In genomic region chr9:94166237-94167054, GRCh38 we compare ENCODE assay signal across 1 cellular context.
A peak's percentile ranks its signal among the peaks of the same experiment; 100 is the strongest.
TF ChIP-seq lines count a peak whose summit lies in the region.

No MANE protein-coding gene starts in this region.

TF ChIP-seq in K562, 482 proteins besides CTCF, POLR2A, EP300 and RAD21 (continued from another document and continues in another):
- TF ChIP-seq GMEB1 (CRISPR knock-in tag; IDR thresholded peaks at IDR 0.05), result no peak
- TF ChIP-seq CREB3 (tag; conservative IDR thresholded peaks at IDR 0.05; ENCODE audit: low read depth), result no peak
- peak; percentile 98 for TF ChIP-seq ESRRA (IDR thresholded peaks at IDR 0.05; ENCODE audit: borderline replicate concordance, low read depth)
- no peak; the same call in 1 of the 2 replicates for TF ChIP-seq ZNF263 (CRISPR knock-in tag; IDR thresholded peaks at IDR 0.05; ENCODE audit: borderline replicate concordance)
- TF ChIP-seq ZNF431 (CRISPR knock-in tag; IDR thresholded peaks at IDR 0.05), result no peak
- TF ChIP-seq LEF1 (IDR thresholded peaks at IDR 0.05), result peak; percentile 64
- no peak for TF ChIP-seq SRSF1 (IDR thresholded peaks at IDR 0.05; ENCODE audit: low read depth, low read length)
- TF ChIP-seq ETV1 (tag; conservative IDR thresholded peaks at IDR 0.05; ENCODE audit: low read depth), result peak; percentile 79
- peak; percentile 99 for TF ChIP-seq GABPA (tag; conservative IDR thresholded peaks at IDR 0.05; ENCODE audit: low read depth)
- TF ChIP-seq ATF7 (IDR thresholded peaks at IDR 0.05), result peak; percentile 96
- TF ChIP-seq FOXA3 (CRISPR knock-in tag; conservative IDR thresholded peaks at IDR 0.05 in 1 of 2, IDR thresholded peaks at IDR 0.05 in 1 of 2), result no peak
- no peak for TF ChIP-seq MCM7 (IDR thresholded peaks at IDR 0.05)
- no peak for TF ChIP-seq HMG20A (CRISPR knock-in tag; conservative IDR thresholded peaks at IDR 0.05)
- peak; percentile 88 for TF ChIP-seq THAP12 (CRISPR knock-in tag; IDR thresholded peaks at IDR 0.05)
- TF ChIP-seq CCAR2 (IDR thresholded peaks at IDR 0.05; ENCODE audit: low read depth, low read length), result no peak
- TF ChIP-seq ZNF24 (IDR thresholded peaks at IDR 0.05), result no peak
- peak; percentile 6; the same call in 1 of the 2 replicates for TF ChIP-seq ATF6 (CRISPR knock-in tag; IDR thresholded peaks at IDR 0.05)
- TF ChIP-seq GATAD2A (IDR thresholded peaks at IDR 0.05), result no peak
- no peak for TF ChIP-seq JUNB (CRISPR knock-in tag; conservative IDR thresholded peaks at IDR 0.05)
- TF ChIP-seq ZNF316 (IDR thresholded peaks at IDR 0.05), result no peak
- no peak for TF ChIP-seq ZNF143 (CRISPR knock-in tag; IDR thresholded peaks at IDR 0.05)
- peak; percentile 25; the same call in 1 of the 2 replicates for TF ChIP-seq RFX5 (IDR thresholded peaks at IDR 0.05; ENCODE audit: low read depth, low read length)
- TF ChIP-seq TCF7L2 (IDR thresholded peaks at IDR 0.05; ENCODE audit: low read depth, low read length), result no peak
- no peak for TF ChIP-seq LARP7 (IDR thresholded peaks at IDR 0.05)
- TF ChIP-seq THRA (IDR thresholded peaks at IDR 0.05), result no peak
- no peak for TF ChIP-seq NR2F6 (CRISPR knock-in tag; IDR thresholded peaks at IDR 0.05)
- no peak for TF ChIP-seq HNRNPUL1 (IDR thresholded peaks at IDR 0.05; ENCODE audit: low read length)
- TF ChIP-seq RBM39 (optimal IDR thresholded peaks at IDR 0.05; ENCODE audit: low read depth, low read length), result no peak
- peak; percentile 95 for TF ChIP-seq CHD1 (IDR thresholded peaks at IDR 0.05; ENCODE audit: low read length)
- TF ChIP-seq MYC (IDR thresholded peaks at IDR 0.05; ENCODE audit: low read depth, low read length), result peak; percentile 96
- no peak for TF ChIP-seq MYC (CRISPR knock-in tag; IDR thresholded peaks at IDR 0.05; ENCODE audit: borderline replicate concordance, low read depth)
- no peak for TF ChIP-seq ZNF407 (IDR thresholded peaks at IDR 0.05; ENCODE audit: low read depth)
- no peak for TF ChIP-seq ZBTB26 (CRISPR knock-in tag; IDR thresholded peaks at IDR 0.05)
- no peak for TF ChIP-seq TFE3 (CRISPR knock-in tag; IDR thresholded peaks at IDR 0.05)
- no peak for TF ChIP-seq PYGO2 (tag; IDR thresholded peaks at IDR 0.05)
- TF ChIP-seq ZBED1 (IDR thresholded peaks at IDR 0.05), result no peak
- peak; percentile 94 for TF ChIP-seq RBFOX2 (IDR thresholded peaks at IDR 0.05; ENCODE audit: low read depth, low read length)
- no peak for TF ChIP-seq CSDE1 (IDR thresholded peaks at IDR 0.05)
- TF ChIP-seq NR4A1 (CRISPR knock-in tag; IDR thresholded peaks at IDR 0.05), result no peak
- TF ChIP-seq NR4A1 (tag; IDR thresholded peaks at IDR 0.05), result peak; percentile 77
- TF ChIP-seq ZBTB1 (CRISPR knock-in tag; IDR thresholded peaks at IDR 0.05; ENCODE audit: borderline replicate concordance, low read depth), result no peak
- TF ChIP-seq RBM22 (IDR thresholded peaks at IDR 0.05; ENCODE audit: low read depth, low read length, poor library complexity, severe bottlenecking), result peak; percentile 44
- TF ChIP-seq SFPQ (IDR thresholded peaks at IDR 0.05; ENCODE audit: low read depth, low read length), result no peak
- peak in 1 of 2 experiments; percentile 63; a peak in 1 of 3 replicates for TF ChIP-seq CBX3 (IDR thresholded peaks at IDR 0.05; ENCODE audit: borderline replicate concordance in 1 of 2, low read length in 2 of 2)
- TF ChIP-seq ZNF830 (CRISPR knock-in tag; IDR thresholded peaks at IDR 0.05), result no peak
